2 cellular contexts compared by ENCODE assay signal in genomic region chr19:18157465-18158063, GRCh38.
TF ChIP-seq lines count a peak whose summit lies in the region.

No MANE protein-coding gene starts in this region.

TF ChIP-seq in A549, 52 proteins besides CTCF, POLR2A, EP300 and RAD21:
- TF ChIP-seq SMC3 (IDR thresholded peaks at IDR 0.05) (no peak), PHF8 (IDR thresholded peaks at IDR 0.05; ENCODE audit: borderline replicate concordance, low read depth) (no peak), BHLHE40 (IDR thresholded peaks at IDR 0.05; ENCODE audit: low read depth, low read length) (no peak), CBX2 (IDR thresholded peaks at IDR 0.05; ENCODE audit: borderline replicate concordance, low read depth) (no peak), ATOH8 (CRISPR knock-in tag; IDR thresholded peaks at IDR 0.05; ENCODE audit: low read depth) (no peak), JUN (IDR thresholded peaks at IDR 0.05) (no peak), MAZ (IDR thresholded peaks at IDR 0.05; ENCODE audit: borderline replicate concordance, low read depth, low read length) (no peak), CHD4 (IDR thresholded peaks at IDR 0.05; ENCODE audit: borderline replicate concordance) (no peak), HEYL (CRISPR knock-in tag; IDR thresholded peaks at IDR 0.05) (no peak), FOSL2 (IDR thresholded peaks at IDR 0.05) (no peak), FOSL2 (CRISPR knock-in tag; IDR thresholded peaks at IDR 0.05) (no peak), RFX5 (IDR thresholded peaks at IDR 0.05) (no peak), FOSB (CRISPR knock-in tag; IDR thresholded peaks at IDR 0.05) (no peak), REST (IDR thresholded peaks at IDR 0.05) (no peak)

TF ChIP-seq in GM12878, 131 proteins besides CTCF, POLR2A, EP300 and RAD21:
- TF ChIP-seq PAX5 (IDR thresholded peaks at IDR 0.05; ENCODE audit: borderline replicate concordance, low read depth, low read length) (no peak), TCF3 (IDR thresholded peaks at IDR 0.05; ENCODE audit: borderline replicate concordance, insufficient read depth, low read depth, low read length) (no peak), NBN (IDR thresholded peaks at IDR 0.05) (no peak), RAD51 (IDR thresholded peaks at IDR 0.05) (no peak), IKZF2 (IDR thresholded peaks at IDR 0.05) (no peak)
TF ChIP-seq in GM12878: peak in this region for 0.
